8 cellular contexts compared by ENCODE assay signal in genomic region chr10:132421377-132422168, GRCh38. TPM values are rescaled to one million over a fixed set of nuclear protein-coding genes. Genes with fewer than 3 reads are reported as not detected.
DNase-seq lines count a peak whose midpoint lies in the region; ATAC-seq and TF ChIP-seq lines count a peak whose summit lies in the region.

No MANE protein-coding gene starts in this region.

- peak overlapping the region; percentile 19 for H2BK5ac ChIP-seq in mesendoderm (ENCODE audit: low read length)

- no peak overlapping the region for H2BK15ac ChIP-seq in mesendoderm (replicated peaks; ENCODE audit: low read depth)

- no peaks in the 10 kb centered on the region for H3F3A ChIP-seq in PC-3 (ENCODE audit: low read length, unreplicated experiment)

- H3K79me2 ChIP-seq in PC-3 (ENCODE audit: low read length) (peaks cover 9% of the 10 kb centered on the region; the same call in 1 of the 2 replicates), mesendoderm (ENCODE audit: control insufficient read depth, insufficient read depth, low read length) (no peaks in the 10 kb centered on the region)

- ATAC-seq in HG02642 (IDR thresholded peaks at IDR 0.05; ENCODE audit: poor library complexity, unreplicated experiment): peak; percentile 36
- peak; percentile 65 for ATAC-seq in PC-3
- ATAC-seq in upper lobe of left lung (ENCODE audit: low FRiP score in 2 of 2): peak; percentile 83 to 86

- WGBS in mesendoderm (ENCODE audit: extremely low coverage, insufficient coverage, low lambda C conversion rate): no CpG with 5 or more reads among the region's 25 CpGs
- whole genome bisulfite sequencing in upper lobe of left lung, 2 donors: 42 to 60% methylated on average over 10 to 14 of the region's 25 CpGs

- TF ChIP-seq POLR2A in upper lobe of left lung (IDR thresholded peaks at IDR 0.05): peak in 3 of 4 donors; percentile 30 to 78 (median 52)

- H3K9ac ChIP-seq in PC-3 (ENCODE audit: low read length) (peak overlapping the region; percentile 76), mesendoderm (ENCODE audit: low read length) (peak overlapping the region; percentile 50)

- H3K27me3 ChIP-seq in PC-3 (ENCODE audit: low read length): no peaks in the 10 kb centered on the region
- no peaks in the 10 kb centered on the region for H3K27me3 ChIP-seq in mesendoderm (ENCODE audit: insufficient read depth, low read length, poor library complexity)
- H3K27me3 ChIP-seq in upper lobe of left lung: no peaks in the 10 kb centered on the region

- H4K5ac ChIP-seq in mesendoderm (ENCODE audit: low read length): no peak overlapping the region

- H3K36me3 ChIP-seq in PC-3 (ENCODE audit: low read depth, low read length) (no peaks in the 10 kb centered on the region), mesendoderm (ENCODE audit: control insufficient read depth, insufficient read depth, low read length) (no peaks in the 10 kb centered on the region), upper lobe of left lung (peaks cover 0 to 10% (median 3%) of the 10 kb centered on the region in 4 donors)

- no peak overlapping the region for H2BK120ac ChIP-seq in mesendoderm (ENCODE audit: low read depth, low read length)

- TF ChIP-seq CTCF in GM13977 (IDR thresholded peaks at IDR 0.05; ENCODE audit: extremely low read depth, insufficient read depth, missing control alignments): no peak
- no peak for TF ChIP-seq CTCF in PC-3 (conservative IDR thresholded peaks at IDR 0.05; ENCODE audit: low read depth, low read length)
- TF ChIP-seq CTCF in coronary artery (IDR thresholded peaks at IDR 0.05): no peak
- no peak for TF ChIP-seq CTCF in upper lobe of left lung (IDR thresholded peaks at IDR 0.05)

- peak overlapping the region; percentile 46 for H3K18ac ChIP-seq in mesendoderm (ENCODE audit: low read length)

- peak overlapping the region; percentile 9 for H3K4ac ChIP-seq in mesendoderm (ENCODE audit: low read depth, low read length)

- in situ Hi-C loops in GM13977 (cut with MboI; ENCODE audit: low pct_unique_long_range_greater_than_20kb, low sequenced_read_pairs, unreplicated experiment): no loop called here

- H2AK5ac ChIP-seq in mesendoderm (ENCODE audit: low read length): peak overlapping the region; percentile 23

- H3K79me1 ChIP-seq in mesendoderm (ENCODE audit: low read length): no peaks in the 10 kb centered on the region

- no peak overlapping the region for H3K23ac ChIP-seq in mesendoderm (ENCODE audit: low read length)

- no peak for TF ChIP-seq EP300 in upper lobe of left lung (IDR thresholded peaks at IDR 0.05)

- H3K4me1 ChIP-seq in PC-3 (ENCODE audit: insufficient read depth, low read length) (peaks cover 35% of the 10 kb centered on the region), mesendoderm (ENCODE audit: control insufficient read depth, low read depth, low read length) (peaks cover 8% of the 10 kb centered on the region), upper lobe of left lung (peaks cover 58 to 73% (median 69%) of the 10 kb centered on the region in 4 donors)

- H2AFZ ChIP-seq in PC-3 (ENCODE audit: low read length): no peak overlapping the region

- no peaks in the 10 kb centered on the region for H3K9me2 ChIP-seq in PC-3 (replicated peaks; ENCODE audit: low read length)

- peak overlapping the region; percentile 79 for H3K56ac ChIP-seq in mesendoderm (ENCODE audit: low read length)

- CTCF ChIA-PET in PC-3 (lab: Charles Lee): no interaction called here

- peak overlapping the region; percentile 40; the same call in 1 of the 2 replicates for H3K4me3 ChIP-seq in PC-3 (ENCODE audit: low read length)
- H3K4me3 ChIP-seq in coronary artery: peak overlapping the region; percentile 54
- H3K4me3 ChIP-seq in mesendoderm (ENCODE audit: low read length): no peak overlapping the region
- peak overlapping the region in 3 of 4 donors; percentile 1 to 21 (median 17) for H3K4me3 ChIP-seq in upper lobe of left lung

- H3K9me3 ChIP-seq in PC-3 (ENCODE audit: low read length) (no peaks in the 10 kb centered on the region), upper lobe of left lung (no peaks in the 10 kb centered on the region)

- H4K8ac ChIP-seq in mesendoderm (ENCODE audit: low read depth, low read length): no peak overlapping the region

- H3K4me2 ChIP-seq in PC-3 (ENCODE audit: low read length) (peak overlapping the region; percentile 77), mesendoderm (ENCODE audit: low read length) (no peak overlapping the region)

- intact Hi-C loops in PC-3 (cut with micrococcal nuclease): loop anchor here (2.0 kb wide), 1 partner anchor 27 kb away; no protein-coding TSS in a partner anchor

- BruUV-seq in PC-3 (replicated peaks; lab: Mats Ljungman, UMichigan): TSS peak; percentile 70

- DNase-seq in GM13977 (ENCODE audit: low spot score): peak; percentile 64
- DNase-seq in PC-3: peak; percentile 65
- peak; percentile 87 for DNase-seq in coronary artery (ENCODE audit: low spot score)
- no peak for DNase-seq in mesendoderm
- peak; percentile 89 to 95 for DNase-seq in upper lobe of left lung
- no peak for DNase-seq in NCI-H1930 (lab: John Stamatoyannopoulos, UW)
- DNase-seq in NCI-H748 (lab: John Stamatoyannopoulos, UW; ENCODE audit: unreplicated experiment): no peak

- H3K27ac ChIP-seq in PC-3 (ENCODE audit: low read length) (peak overlapping the region; percentile 92), coronary artery (peak overlapping the region; percentile 77 to 88), mesendoderm (ENCODE audit: low read depth, low read length) (no peak overlapping the region), upper lobe of left lung (peak overlapping the region; percentile 91 to 98 (median 94))

- POLR2A ChIA-PET in PC-3 (lab: Charles Lee; ENCODE audit: unreplicated experiment): no interaction called here

- no peaks in the 10 kb centered on the region for H4K20me1 ChIP-seq in PC-3 (ENCODE audit: low read length)

RNA-seq across cellular contexts. Expression of gene PWWP2B, which starts 24.6 kb away (rescaled TPM):
- 24.5 and 41.5 TPM in 2 replicates for total RNA-seq in PC-3 (2014; rRNA removed)
- 4.0 TPM for polyA plus RNA-seq in mesendoderm (2013, experiment 1 of 2)
- polyA plus RNA-seq in mesendoderm (2013, experiment 2 of 2): 3.9 TPM
- 10 to 100 TPM; 20.2 to 54.4 (median 32.9) TPM for total RNA-seq in upper lobe of left lung

Comparison
In these comparisons a context has a peak if more than half of its experiments do, and no peak if none do; other contexts are left out.
1. DNase-seq: peak in GM13977 (single experiment), PC-3 (single experiment), coronary artery (single experiment) and upper lobe of left lung (2 of 2); none in mesendoderm (single experiment), NCI-H1930 (0 of 2) and NCI-H748 (single experiment).
2. Peak in every context shown above with its lines, with median percentiles within 50 percentile points of each other: ATAC-seq.